23 cellular contexts compared by ENCODE assay signal in the genomic region with DNA sequence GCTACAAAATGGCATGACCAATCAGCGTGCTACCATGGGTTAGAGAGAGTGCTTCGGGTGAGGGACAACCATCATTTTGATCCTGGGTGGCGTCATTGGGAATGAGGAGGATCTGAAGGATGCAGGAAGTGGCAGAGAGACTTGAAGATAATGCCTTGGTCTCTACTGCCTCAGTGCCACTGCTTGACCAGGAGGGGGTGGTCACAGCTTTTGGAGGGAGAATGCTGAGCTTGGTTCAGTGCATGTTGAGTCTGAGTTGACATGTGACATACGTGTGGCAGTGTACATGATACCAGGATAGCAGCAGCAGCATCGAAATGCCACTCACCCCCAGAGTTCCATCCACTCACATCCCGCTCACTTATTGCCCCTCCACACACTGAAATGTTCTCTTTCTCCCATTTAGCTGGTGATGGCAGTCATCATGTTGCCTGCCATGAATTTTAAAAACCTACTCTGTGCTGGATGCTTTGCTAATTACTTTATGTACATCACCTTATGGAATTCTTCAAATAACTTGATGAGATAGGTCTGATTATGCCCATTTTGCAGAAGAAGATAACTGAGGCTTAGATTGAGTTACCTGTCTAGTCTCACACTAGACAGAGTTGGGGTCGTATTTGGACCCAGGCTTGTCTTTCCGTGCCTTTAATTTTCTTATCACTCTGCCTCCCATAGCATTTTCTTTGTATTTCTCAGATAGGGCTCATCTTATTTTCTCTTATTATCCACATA. TPM values are rescaled to one million over a fixed set of nuclear protein-coding genes. Genes with fewer than 3 reads are reported as not detected.
DNase-seq lines count a peak whose midpoint lies in the region; ATAC-seq and TF ChIP-seq lines count a peak whose summit lies in the region.
"Had no signal": no experiment of that assay in that cellular context is flagged by ENCODE, and none has a peak within 500 bp of the region (broad histone marks: within the 10 kb centered on the region; RNA-seq: fewer than 3 reads in every experiment).

No MANE protein-coding gene starts in this region.

- peak overlapping the region; percentile 72 for H4K91ac ChIP-seq in mesenchymal stem cell (ENCODE audit: low read length)

- ATAC-seq in DND-41 (ENCODE audit: insufficient read depth, low read depth) = no peak
- no peak for ATAC-seq in GM19328 (IDR thresholded peaks at IDR 0.05; ENCODE audit: unreplicated experiment)
- ATAC-seq: activated CD4-positive, CD25-positive, alpha-beta regulatory T cell treated with anti-CD3 and anti-CD28 coated beads, Interleukin-2, amount 50 U/mL, for 24 hours; left lobe of liver had no signal

- H2AK5ac ChIP-seq in mesenchymal stem cell (ENCODE audit: low read length, severe bottlenecking) = no peak overlapping the region

- H3K27me3 ChIP-seq in DND-41 (ENCODE audit: insufficient read depth, low read length, poor library complexity) (no peaks in the 10 kb centered on the region), WERI-Rb-1 (ENCODE audit: insufficient read depth, low read depth, severe bottlenecking) (no peaks in the 10 kb centered on the region), mesenchymal stem cell (ENCODE audit: control insufficient read depth in 1 of 2, insufficient read depth in 1 of 2, low read length in 2 of 2) (peaks cover 0 to 13% of the 10 kb centered on the region in 2 experiments)
- H3K27me3 ChIP-seq: dorsolateral prefrontal cortex, foreskin keratinocyte, hepatocyte, vagina had no signal

- no peak overlapping the region for H3K27ac ChIP-seq in DND-41 (ENCODE audit: low read length)
- no peak overlapping the region for H3K27ac ChIP-seq in WERI-Rb-1
- no peak overlapping the region for H3K27ac ChIP-seq in mesenchymal stem cell (ENCODE audit: low read length, poor library complexity, severe bottlenecking)
- H3K27ac ChIP-seq: dorsolateral prefrontal cortex, foreskin keratinocyte, hepatocyte, vagina had no signal

- H3K4me3 ChIP-seq in DND-41 (ENCODE audit: low read depth in 1 of 2, low read length in 2 of 2) = no peak overlapping the region
- H3K4me3 ChIP-seq in GM12875 (ENCODE audit: low read depth, low read length) = no peak overlapping the region
- H3K4me3 ChIP-seq in WERI-Rb-1 (ENCODE audit: low read depth, low read length) = no peak overlapping the region
- no peak overlapping the region for H3K4me3 ChIP-seq in mesenchymal stem cell (ENCODE audit: insufficient read depth in 1 of 2, low read depth in 1 of 2, low read length in 2 of 2)
- H3K4me3 ChIP-seq: dorsolateral prefrontal cortex, hepatocyte, vagina had no signal

- no peaks in the 10 kb centered on the region for H4K20me1 ChIP-seq in DND-41 (ENCODE audit: insufficient read depth, low read length)

- peak; percentile 26 for TF ChIP-seq CTCF in DND-41 (IDR thresholded peaks at IDR 0.05; ENCODE audit: borderline replicate concordance, extremely low read depth, low read length, poor library complexity, severe bottlenecking)
- peak; percentile 44; the same call in 1 of the 2 replicates for TF ChIP-seq CTCF in GM12875 (IDR thresholded peaks at IDR 0.05; ENCODE audit: borderline replicate concordance, insufficient read depth, low read depth, low read length)
- TF ChIP-seq CTCF in WERI-Rb-1 (IDR thresholded peaks at IDR 0.05; ENCODE audit: low read depth, low read length) = peak; percentile 64

- no peak overlapping the region for H3K18ac ChIP-seq in mesenchymal stem cell (ENCODE audit: low read depth in 1 of 2, low read length in 2 of 2)

- H3K9ac ChIP-seq in DND-41 (ENCODE audit: low read depth, low read length) = no peak overlapping the region
- H3K9ac ChIP-seq in mesenchymal stem cell (ENCODE audit: low read length) = no peak overlapping the region

- H2BK5ac ChIP-seq in mesenchymal stem cell (ENCODE audit: low read depth, low read length, poor library complexity, severe bottlenecking) = no peak overlapping the region

- DNase-seq in DND-41 (no peak), WERI-Rb-1 (no peak), mesenchymal stem cell (no peak)
- DNase-seq in activated effector memory CD4-positive, alpha-beta T cell treated with anti-CD3 and anti-CD28 coated beads, Interleukin-2, amount 50 U/mL, for 16 hours = no peak
- no peak for DNase-seq in stimulated activated naive CD4-positive, alpha-beta T cell treated with Interleukin-2 at 50 U/mL for 16 hours (lab: John Stamatoyannopoulos, UW)
- DNase-seq: activated CD8-positive, alpha-beta memory T cell treated with anti-CD3 and anti-CD28 coated beads for 24 hours; activated naive CD4-positive, alpha-beta T cell treated with anti-CD3 and anti-CD28 coated beads, Interleukin-2, amount 50 U/mL, for 16 hours; activated T-cell treated with anti-CD3 and anti-CD28 coated beads, Interleukin-2, amount 50 U/mL, for 24 hours; CD4-positive, alpha-beta T cell; DMS153; dorsolateral prefrontal cortex; GOT3; immature natural killer cell; NCI-H2171; NCI-H526 treated with DMSO at 0.1 percent for 48 hours; SW 1271 had no signal

- H4K8ac ChIP-seq in mesenchymal stem cell (ENCODE audit: low read length) = no peak overlapping the region

- 91% methylated on average over 8 of the region's 8 CpGs for WGBS in mesenchymal stem cell

- H2BK120ac ChIP-seq in mesenchymal stem cell (ENCODE audit: low read depth, low read length) = no peak overlapping the region

- no peak overlapping the region for H2AFZ ChIP-seq in DND-41 (ENCODE audit: low read depth, low read length)
- no peak overlapping the region for H2AFZ ChIP-seq in mesenchymal stem cell (ENCODE audit: low read depth, low read length)
- H2AFZ ChIP-seq: hepatocyte had no signal

- H3K9me3 ChIP-seq in DND-41 (ENCODE audit: insufficient read depth, low read length, severe bottlenecking) = peaks cover 8% of the 10 kb centered on the region
- H3K9me3 ChIP-seq in WERI-Rb-1 (ENCODE audit: severe bottlenecking) = peaks cover 24% of the 10 kb centered on the region
- no peaks in the 10 kb centered on the region for H3K9me3 ChIP-seq in mesenchymal stem cell (ENCODE audit: control insufficient read depth, low read length)
- H3K9me3 ChIP-seq: vagina had no signal

- no peak overlapping the region for H2BK15ac ChIP-seq in mesenchymal stem cell (ENCODE audit: low read depth, poor library complexity, severe bottlenecking)

- H3K79me2 ChIP-seq in DND-41 (ENCODE audit: insufficient read depth, low read length) = no peaks in the 10 kb centered on the region
- H3K79me2 ChIP-seq: hepatocyte had no signal

- H3K4me2 ChIP-seq in DND-41 (ENCODE audit: insufficient read depth, low read length) (no peak overlapping the region), mesenchymal stem cell (ENCODE audit: low read length, poor library complexity, severe bottlenecking) (no peak overlapping the region)
- H3K4me2 ChIP-seq: hepatocyte had no signal

- no peaks in the 10 kb centered on the region for H3K36me3 ChIP-seq in DND-41 (ENCODE audit: insufficient read depth, low read length)
- H3K36me3 ChIP-seq in WERI-Rb-1 = no peaks in the 10 kb centered on the region
- H3K36me3 ChIP-seq in mesenchymal stem cell (ENCODE audit: control insufficient read depth in 1 of 2, insufficient read depth in 2 of 2, low read depth in 1 of 2, low read length in 2 of 2) = no peaks in the 10 kb centered on the region
- H3K36me3 ChIP-seq: vagina had no signal

- no peak overlapping the region for H3K4ac ChIP-seq in mesenchymal stem cell (ENCODE audit: low read depth in 1 of 2, low read length in 2 of 2)

- H3K79me1 ChIP-seq in mesenchymal stem cell (replicated peaks; ENCODE audit: low read length, poor library complexity, severe bottlenecking) = no peaks in the 10 kb centered on the region

- H3K23ac ChIP-seq in mesenchymal stem cell (ENCODE audit: low read length in 2 of 2) = no peak overlapping the region

- H2BK12ac ChIP-seq in mesenchymal stem cell (ENCODE audit: low read length in 2 of 2) = no peak overlapping the region

- H3K14ac ChIP-seq in mesenchymal stem cell (ENCODE audit: low read length in 2 of 2) = no peak overlapping the region

- H3K4me1 ChIP-seq in DND-41 (ENCODE audit: insufficient read depth, low read length) (peaks cover 4% of the 10 kb centered on the region; the same call in 1 of the 2 replicates), mesenchymal stem cell (ENCODE audit: control insufficient read depth, insufficient read depth, low read depth, low read length) (no peaks in the 10 kb centered on the region)
- H3K4me1 ChIP-seq: foreskin keratinocyte, vagina had no signal

RNA-seq across cellular contexts. Expression of a gene that starts 36.7 kb away (rescaled TPM):
- 4.5 TPM for polyA plus RNA-seq in mesenchymal stem cell (2013, experiment 1 of 2)
- 4.7 TPM for polyA plus RNA-seq in mesenchymal stem cell (2013, experiment 2 of 2)

RNA-seq across cellular contexts. Expression of a gene that starts 37.1 kb away (rescaled TPM):
- polyA plus RNA-seq in mesenchymal stem cell (2013, experiment 1 of 2) = 48.0 TPM
- polyA plus RNA-seq in mesenchymal stem cell (2013, experiment 2 of 2) = 49.8 TPM
- polyA plus RNA-seq: foreskin keratinocyte had no signal
